8 cellular contexts compared by ENCODE assay signal in genomic region chr11:83195176-83195531, GRCh38. TPM values are rescaled to one million over a fixed set of nuclear protein-coding genes. Genes with fewer than 3 reads are reported as not detected.
DNase-seq lines count a peak whose midpoint lies in the region; ATAC-seq and TF ChIP-seq lines count a peak whose summit lies in the region.

No MANE protein-coding gene starts in this region.

- H3K4me3 Mint-ChIP-seq in CD8-positive, alpha-beta memory T cell, result peak overlapping the region; percentile 98 to 100 (median 99)
- peak overlapping the region; percentile 95 for H3K4me3 Mint-ChIP-seq in neural crest cell

- H2AFZ ChIP-seq in Loucy (ENCODE audit: low read length), result peak overlapping the region; percentile 97

- H3K36me3 Mint-ChIP-seq in CD8-positive, alpha-beta memory T cell, result peaks cover 4 to 50% (median 15%) of the 10 kb centered on the region in 3 donors
- no peaks in the 10 kb centered on the region for H3K36me3 Mint-ChIP-seq in neural crest cell (ENCODE audit: low read depth)

- no peaks in the 10 kb centered on the region for H4K20me1 ChIP-seq in Loucy (ENCODE audit: insufficient read depth, low read length, poor library complexity, severe bottlenecking)

- POLR2A ChIA-PET in CD8-positive, alpha-beta memory T cell (lab: Charles Lee), result interaction anchor here (0.6 to 2.5 kb wide), 4 partner anchors 38 to 294 kb away, joined by 3 to 22 read pairs (median 4); partner anchors contain the start of genes CCDC90B, DDIAS and PCF11

- H3K27ac ChIP-seq in CD8-positive, alpha-beta memory T cell (ENCODE audit: low read depth, low read length), result peak overlapping the region; percentile 99
- H3K27ac ChIP-seq in colonic mucosa, result peak overlapping the region; percentile 89

- H3K4me1 Mint-ChIP-seq in CD8-positive, alpha-beta memory T cell, result peaks cover 55 to 71% (median 63%) of the 10 kb centered on the region in 3 donors
- H3K4me1 Mint-ChIP-seq in neural crest cell, result peaks cover 44% of the 10 kb centered on the region

- H3K9ac ChIP-seq in Loucy (ENCODE audit: low read depth, low read length, poor library complexity, severe bottlenecking), result peak overlapping the region; percentile 51
- H3K9ac ChIP-seq in colonic mucosa (ENCODE audit: low read depth in 2 of 2, low read length in 2 of 2), result peak overlapping the region; percentile 84 to 95

- H3K36me3 ChIP-seq in CD8-positive, alpha-beta memory T cell (ENCODE audit: insufficient read depth, low read length), result peaks cover 5% of the 10 kb centered on the region
- H3K36me3 ChIP-seq in Loucy (ENCODE audit: insufficient read depth, low read length) (peaks cover 5% of the 10 kb centered on the region; the same call in 1 of the 2 replicates), colonic mucosa (no peaks in the 10 kb centered on the region)

- TF ChIP-seq CTCF in Loucy (conservative IDR thresholded peaks at IDR 0.05; ENCODE audit: low read length) (peak; percentile 32; the same call in 1 of the 2 replicates), colonic mucosa (IDR thresholded peaks at IDR 0.05) (no peak), neural crest cell (conservative IDR thresholded peaks at IDR 0.05) (peak; percentile 27)

- H3F3A ChIP-seq in Loucy (ENCODE audit: low read depth), result no peaks in the 10 kb centered on the region

- DNase-seq in CD8-positive, alpha-beta memory T cell, result no peak
- no peak for DNase-seq in colonic mucosa
- DNase-seq in neural crest cell (ENCODE audit: low read depth, low spot score), result no peak
- no peak for DNase-seq in OCI-M2 (lab: John Stamatoyannopoulos, UW; ENCODE audit: unreplicated experiment)
- DNase-seq in A172 (ENCODE audit: low spot score), result no peak
- DNase-seq in GM19238 (ENCODE audit: insufficient read length, low spot score), result no peak

- intact Hi-C loops in colonic mucosa (cut with DNase I), result loop anchor here (10.0 kb wide), 1 partner anchor 120 kb away; the partner anchor contains the start of gene RAB30

- H3K27me3 Mint-ChIP-seq in CD8-positive, alpha-beta memory T cell, result peaks cover 0 to 3% of the 10 kb centered on the region in 2 donors
- H3K27me3 Mint-ChIP-seq in neural crest cell (ENCODE audit: low read depth), result no peaks in the 10 kb centered on the region

- H3K4me2 ChIP-seq in Loucy (ENCODE audit: low read depth, low read length, poor library complexity, severe bottlenecking), result peak overlapping the region; percentile 100

- H3K79me2 ChIP-seq in Loucy (ENCODE audit: insufficient read depth, low read length), result peaks cover 21% of the 10 kb centered on the region

- H3K27me3 ChIP-seq in CD8-positive, alpha-beta memory T cell (ENCODE audit: insufficient read depth, low read length, poor library complexity, severe bottlenecking), result no peaks in the 10 kb centered on the region
- no peaks in the 10 kb centered on the region for H3K27me3 ChIP-seq in Loucy (ENCODE audit: insufficient read depth, low read length, poor library complexity, severe bottlenecking)
- no peaks in the 10 kb centered on the region for H3K27me3 ChIP-seq in colonic mucosa

- no peak for ATAC-seq in GM21381 (IDR thresholded peaks at IDR 0.05; ENCODE audit: unreplicated experiment)

- H3K4me3 ChIP-seq in CD8-positive, alpha-beta memory T cell (ENCODE audit: low read length), result peak overlapping the region; percentile 96
- H3K4me3 ChIP-seq in Loucy (ENCODE audit: low read length, poor library complexity, severe bottlenecking) (peak overlapping the region; percentile 100), colonic mucosa (peak overlapping the region; percentile 67)

- CTCF ChIA-PET in CD8-positive, alpha-beta memory T cell (lab: Charles Lee), result interaction anchor here (1.1 to 1.4 kb wide), 3 partner anchors 55 to 293 kb away, joined by 3 to 4 read pairs (median 4); partner anchors contain the start of genes CCDC90B and DDIAS

- no peaks in the 10 kb centered on the region for H3K9me3 Mint-ChIP-seq in CD8-positive, alpha-beta memory T cell
- no peaks in the 10 kb centered on the region for H3K9me3 Mint-ChIP-seq in neural crest cell

- no peaks in the 10 kb centered on the region for H3K9me3 ChIP-seq in CD8-positive, alpha-beta memory T cell (ENCODE audit: low read length)
- no peaks in the 10 kb centered on the region for H3K9me3 ChIP-seq in Loucy (ENCODE audit: insufficient read depth, low read depth, low read length)
- H3K9me3 ChIP-seq in colonic mucosa, result no peaks in the 10 kb centered on the region

- no peaks in the 10 kb centered on the region for H3K9me2 ChIP-seq in Loucy (replicated peaks; ENCODE audit: low read depth, low read length)

- H3K27ac Mint-ChIP-seq in CD8-positive, alpha-beta memory T cell, result peak overlapping the region; percentile 98 to 100 (median 100)
- H3K27ac Mint-ChIP-seq in neural crest cell (ENCODE audit: unreplicated experiment), result no peak overlapping the region

- H3K4me1 ChIP-seq in CD8-positive, alpha-beta memory T cell (ENCODE audit: insufficient read depth, low read length), result peaks cover 34% of the 10 kb centered on the region
- peaks cover 23% of the 10 kb centered on the region for H3K4me1 ChIP-seq in Loucy (ENCODE audit: insufficient read depth, low read length, poor library complexity, severe bottlenecking)
- H3K4me1 ChIP-seq in colonic mucosa, result no peaks in the 10 kb centered on the region

RNA-seq across cellular contexts. Expression of gene ANKRD42, which starts 1.6 kb away (rescaled TPM):
- total RNA-seq in CD8-positive, alpha-beta memory T cell, result 10 to 100 TPM in 1 of 2 experiments, 1 to 10 TPM in 1; 9.7 to 10.3 TPM
- 6.0 TPM for polyA plus RNA-seq in CD8-positive, alpha-beta memory T cell
- total RNA-seq in colonic mucosa, result 1 to 10 TPM; 8.0 to 8.2 TPM
- 7.8 and 7.9 TPM in 2 replicates for total RNA-seq in neural crest cell
- 7.0 and 11.1 TPM in 2 replicates for total RNA-seq in A172 (2014; rRNA removed; shearing (Covaris generic))

RNA-seq across cellular contexts. Expression of gene PCF11, which starts 38.2 kb away (rescaled TPM):
- total RNA-seq in CD8-positive, alpha-beta memory T cell, result 10 to 100 TPM; 58.8 to 63.7 TPM
- 34.2 TPM for polyA plus RNA-seq in CD8-positive, alpha-beta memory T cell
- total RNA-seq in colonic mucosa, result 10 to 100 TPM; 39.2 to 46.0 TPM
- total RNA-seq in neural crest cell, result 67.3 and 67.9 TPM in 2 replicates
- 33.3 and 35.3 TPM in 2 replicates for total RNA-seq in A172 (2014; rRNA removed; shearing (Covaris generic))
